11 cellular contexts compared by ENCODE assay signal in genomic region chr15:89828324-89829145, GRCh38. TPM values are rescaled to one million over a fixed set of nuclear protein-coding genes. Genes with fewer than 3 reads are reported as not detected.
DNase-seq lines count a peak whose midpoint lies in the region; ATAC-seq, FAIRE-seq and TF ChIP-seq lines count a peak whose summit lies in the region.
"Had no signal": no experiment of that assay in that cellular context is flagged by ENCODE, and none has a peak within 500 bp of the region (broad histone marks: within the 10 kb centered on the region; RNA-seq: fewer than 3 reads in every experiment).

No MANE protein-coding gene starts in this region.

- H3K27me3 ChIP-seq in PC-3 (ENCODE audit: low read length) (no peaks in the 10 kb centered on the region), fibroblast of lung (ENCODE audit: control insufficient read depth, insufficient read depth, low read length) (no peaks in the 10 kb centered on the region)
- no peaks in the 10 kb centered on the region for H3K27me3 ChIP-seq in naive thymus-derived CD4-positive, alpha-beta T cell (ENCODE audit: control insufficient read depth in 2 of 2, insufficient read depth in 2 of 2, low read length in 2 of 2)

- H3K4me3 ChIP-seq in A549, result no peak overlapping the region
- no peak overlapping the region for H3K4me3 ChIP-seq in PC-3 (ENCODE audit: low read length)
- no peak overlapping the region for H3K4me3 ChIP-seq in fibroblast of lung (replicated peaks in 1 of 4; ENCODE audit: control extremely low read depth in 1 of 4, insufficient read depth in 1 of 4, low read depth in 3 of 4, low read length in 4 of 4)
- no peak overlapping the region for H3K4me3 ChIP-seq in naive thymus-derived CD4-positive, alpha-beta T cell (ENCODE audit: low read length)

- DNase-seq in A549 (ENCODE audit: low read depth in 1 of 2, low spot score in 1 of 2), result peak in 1 of 2 experiments; percentile 32
- DNase-seq in PC-3, result no peak
- peak; percentile 81 to 82 for DNase-seq in fibroblast of lung (ENCODE audit: low read depth in 2 of 2)
- no peak for DNase-seq in naive thymus-derived CD4-positive, alpha-beta T cell
- DNase-seq in SKM-1 treated with dmso at 0.1 percent for 144 hours (lab: John Stamatoyannopoulos, UW; ENCODE audit: unreplicated experiment), result no peak
- DNase-seq in SW 1271 (lab: John Stamatoyannopoulos, UW), result no peak
- DNase-seq in GM19238 (ENCODE audit: insufficient read length, low spot score), result no peak
- DNase-seq: AML-193, OCI-M1 had no signal

- H3K4me3 Mint-ChIP-seq in naive thymus-derived CD4-positive, alpha-beta T cell, result no peak overlapping the region

- no peak overlapping the region for H3K27ac Mint-ChIP-seq in naive thymus-derived CD4-positive, alpha-beta T cell
- H3K27ac Mint-ChIP-seq: activated T-helper 2 cell treated with anti-CD3 and anti-CD28 coated beads, Interferon-gamma antibody, Interleukin-2, Interleukin-4, amounts not matched to agents 10 μg/mL and 5 μg/mL and 100 μg/mL, durations not matched to agents 14 hours and 24 hours and 36 hours had no signal

- no peak for TF ChIP-seq EP300 in A549 (IDR thresholded peaks at IDR 0.05)

- H2AFZ ChIP-seq in PC-3 (ENCODE audit: low read length) (no peak overlapping the region), fibroblast of lung (ENCODE audit: low read length) (peak overlapping the region; percentile 61)

- POLR2A ChIA-PET in A549 (lab: Yijun Ruan, JAX) (no interaction called here), PC-3 (lab: Charles Lee; ENCODE audit: unreplicated experiment) (no interaction called here)
- POLR2A ChIA-PET in naive thymus-derived CD4-positive, alpha-beta T cell (lab: Charles Lee), result no interaction called here

- no peak for FAIRE-seq in A549 (lab: Jason Lieb, UNC)

- peaks cover 0 to 6% (median 0%) of the 10 kb centered on the region in 5 donors for H3K27me3 Mint-ChIP-seq in naive thymus-derived CD4-positive, alpha-beta T cell

- H3K36me3 ChIP-seq in PC-3 (ENCODE audit: low read depth, low read length) (peaks cover 9% of the 10 kb centered on the region; the same call in 1 of the 2 replicates), fibroblast of lung (ENCODE audit: control insufficient read depth, insufficient read depth, low read length) (peaks cover 2% of the 10 kb centered on the region)
- peaks cover 0 to 13% (median 0%) of the 10 kb centered on the region in 3 experiments for H3K36me3 ChIP-seq in naive thymus-derived CD4-positive, alpha-beta T cell (ENCODE audit: control insufficient read depth in 2 of 3, insufficient read depth in 3 of 3, low read length in 3 of 3)

- peaks cover 0 to 11% (median 5%) of the 10 kb centered on the region in 5 donors for H3K36me3 Mint-ChIP-seq in naive thymus-derived CD4-positive, alpha-beta T cell

- TF ChIP-seq POLR2A in A549 (IDR thresholded peaks at IDR 0.05; ENCODE audit: low read length), result no peak

- H3K9ac ChIP-seq in PC-3 (ENCODE audit: low read length) (no peak overlapping the region), fibroblast of lung (ENCODE audit: insufficient read depth, low read length) (peak overlapping the region; percentile 20)

- BruUV-seq in PC-3 (replicated peaks; lab: Mats Ljungman, UMichigan), result no TSS peak

- 0 out of 2 replicates have a peak, but pooled peaks cover 8% of the 10 kb centered on the region for H3K79me2 ChIP-seq in PC-3 (ENCODE audit: low read length)
- H3K79me2 ChIP-seq in fibroblast of lung (ENCODE audit: control insufficient read depth, insufficient read depth, low read length), result no peaks in the 10 kb centered on the region

- TF ChIP-seq CTCF in A549 (IDR thresholded peaks at IDR 0.05), result no peak
- TF ChIP-seq CTCF in PC-3 (conservative IDR thresholded peaks at IDR 0.05; ENCODE audit: low read depth, low read length), result no peak
- peak in 1 of 2 donors; percentile 2 for TF ChIP-seq CTCF in fibroblast of lung (conservative IDR thresholded peaks at IDR 0.05 in 1 of 2, IDR thresholded peaks at IDR 0.05 in 1 of 2; ENCODE audit: low read depth in 1 of 2, low read length in 2 of 2)

- no peaks in the 10 kb centered on the region for H3F3A ChIP-seq in PC-3 (ENCODE audit: low read length, unreplicated experiment)

- H4K20me1 ChIP-seq in PC-3 (ENCODE audit: low read length), result no peaks in the 10 kb centered on the region
- H4K20me1 ChIP-seq in fibroblast of lung (ENCODE audit: control insufficient read depth, extremely low read depth, insufficient read depth, low read length), result no peaks in the 10 kb centered on the region

- H3K4me1 ChIP-seq in A549, result peaks cover 26% of the 10 kb centered on the region
- peaks cover 55% of the 10 kb centered on the region for H3K4me1 ChIP-seq in PC-3 (ENCODE audit: insufficient read depth, low read length)
- H3K4me1 ChIP-seq in fibroblast of lung (ENCODE audit: control insufficient read depth, extremely low read depth, insufficient read depth, low read length), result peaks cover 29% of the 10 kb centered on the region
- no peaks in the 10 kb centered on the region for H3K4me1 ChIP-seq in naive thymus-derived CD4-positive, alpha-beta T cell (ENCODE audit: control insufficient read depth in 2 of 2, insufficient read depth in 2 of 2, low read length in 2 of 2)

- no peaks in the 10 kb centered on the region for H3K9me2 ChIP-seq in PC-3 (replicated peaks; ENCODE audit: low read length)

- intact Hi-C loops in PC-3 (cut with micrococcal nuclease), result no loop called here
- intact Hi-C loops in naive thymus-derived CD4-positive, alpha-beta T cell (cut with micrococcal nuclease), result no loop called here

- WGBS in A549 (ENCODE audit: missing lambda C conversion rate), result 76% methylated on average over 16 of the region's 16 CpGs

- H3K9me3 ChIP-seq in A549, result no peaks in the 10 kb centered on the region
- no peaks in the 10 kb centered on the region for H3K9me3 ChIP-seq in PC-3 (ENCODE audit: low read length)
- H3K9me3 ChIP-seq in fibroblast of lung (ENCODE audit: control insufficient read depth, insufficient read depth, low read depth, low read length), result no peaks in the 10 kb centered on the region
- no peaks in the 10 kb centered on the region for H3K9me3 ChIP-seq in naive thymus-derived CD4-positive, alpha-beta T cell (ENCODE audit: control insufficient read depth in 2 of 3, low read length in 3 of 3)

- TF ChIP-seq RAD21 in A549 (conservative IDR thresholded peaks at IDR 0.05 in 1 of 2, IDR thresholded peaks at IDR 0.05 in 1 of 2), result no peak

- peak; percentile 42 to 65; a peak in 5 of 6 replicates for ATAC-seq in A549
- ATAC-seq in PC-3, result peak; percentile 45; the same call in 1 of the 2 replicates
- peak; percentile 53 for ATAC-seq in naive thymus-derived CD4-positive, alpha-beta T cell
- no peak for ATAC-seq in HG03139 (IDR thresholded peaks at IDR 0.05; ENCODE audit: unreplicated experiment)

- H3K4me2 ChIP-seq in A549, result no peak overlapping the region
- H3K4me2 ChIP-seq in PC-3 (ENCODE audit: low read length), result no peak overlapping the region
- H3K4me2 ChIP-seq in fibroblast of lung (ENCODE audit: extremely low read depth, insufficient read depth, low read length), result peak overlapping the region; percentile 39

- peaks cover 0 to 1% (median 0%) of the 10 kb centered on the region in 11 donors for H3K9me3 Mint-ChIP-seq in naive thymus-derived CD4-positive, alpha-beta T cell
- H3K9me3 Mint-ChIP-seq: activated T-helper 2 cell treated with anti-CD3 and anti-CD28 coated beads, Interferon-gamma antibody, Interleukin-2, Interleukin-4, amounts not matched to agents 10 μg/mL and 5 μg/mL and 100 μg/mL, durations not matched to agents 14 hours and 24 hours and 36 hours had no signal

- peak overlapping the region in 1 of 2 experiments; percentile 68; a peak in 3 of 6 replicates for H3K27ac ChIP-seq in A549
- H3K27ac ChIP-seq in PC-3 (ENCODE audit: low read length), result peak overlapping the region; percentile 67
- peak overlapping the region; percentile 86 for H3K27ac ChIP-seq in fibroblast of lung (ENCODE audit: insufficient read depth, low read length)
- H3K27ac ChIP-seq in naive thymus-derived CD4-positive, alpha-beta T cell (ENCODE audit: low read depth, low read length), result no peak overlapping the region

- peaks cover 0 to 16% (median 0%) of the 10 kb centered on the region in 7 donors for H3K4me1 Mint-ChIP-seq in naive thymus-derived CD4-positive, alpha-beta T cell

- CTCF ChIA-PET in A549 (lab: Yijun Ruan, JAX) (interaction anchor here (0.6 to 7.2 kb wide), 10 partner anchors 8 to 553 kb away, joined by 3 to 38 read pairs (median 3); partner anchors contain the start of gene ANPEP), PC-3 (lab: Charles Lee) (no interaction called here)
- CTCF ChIA-PET in naive thymus-derived CD4-positive, alpha-beta T cell (lab: Charles Lee), result no interaction called here

TF ChIP-seq in A549, 52 proteins besides CTCF, POLR2A, EP300 and RAD21 (continues in another document):
- TF ChIP-seq JUN (IDR thresholded peaks at IDR 0.05) (no peak), HOXA7 (CRISPR knock-in tag; IDR thresholded peaks at IDR 0.05) (no peak), HOXB13 (CRISPR knock-in tag; IDR thresholded peaks at IDR 0.05; ENCODE audit: low read depth) (no peak)

RNA-seq across cellular contexts. Expression of gene ANPEP, which starts 13.9 kb away (rescaled TPM):
- 3.8 and 5.3 TPM in 2 replicates for polyA plus RNA-seq in A549 (2011; rRNA removed)
- polyA plus RNA-seq in A549 (2012; cell fraction: cytosol; rRNA removed), result 1.9 and 2.5 TPM in 2 replicates
- polyA plus RNA-seq in A549 (2012; cell fraction: nucleus; rRNA removed), result 9.2 and 12.7 TPM in 2 replicates
- 9.3 to 12.5 TPM (median 9.9 TPM) in 3 replicates for polyA plus RNA-seq in A549 (2017; fragmentation: RNase III; extraction: RNeasy Plus Mini Kit Qiagen cat#74134 plus additional on column Dnase treatment)
- polyA minus RNA-seq in A549 (2011; rRNA and poly(A)+ RNA removed), result 5.9 and 6.5 TPM in 2 replicates
- total RNA-seq in PC-3 (2014; rRNA removed), result 113 and 133 TPM in 2 replicates
- 21.6 and 70.8 TPM in 2 replicates for total RNA-seq in fibroblast of lung
- 72.8 and 116 TPM in 2 replicates for polyA plus RNA-seq in fibroblast of lung
- polyA plus RNA-seq in fibroblast of lung (2012), result 144 and 173 TPM in 2 replicates
- polyA minus RNA-seq in fibroblast of lung (ENCODE audit: low replicate concordance), result 363 and 403 TPM in 2 replicates
- total RNA-seq in naive thymus-derived CD4-positive, alpha-beta T cell, result 100 to 1,000 TPM in 1 of 5 experiments, 10 to 100 TPM in 1, 1 to 10 TPM in 3; 1.9 to 123 (median 2.7) TPM
- under 1 TPM in 1 of 2 donors, not detected in 1; 0.12 TPM for polyA plus RNA-seq in naive thymus-derived CD4-positive, alpha-beta T cell

RNA-seq across cellular contexts. Expression of gene MESP2, which starts 52.4 kb away (rescaled TPM):
- polyA plus RNA-seq in A549 (2011; rRNA removed), result 0.22 and 0.24 TPM in 2 replicates
- polyA plus RNA-seq in A549 (2012; cell fraction: cytosol; rRNA removed), result 0.18 and 0.29 TPM in 2 replicates
- polyA plus RNA-seq in A549 (2012; cell fraction: nucleus; rRNA removed), result 0.16 and 0.54 TPM in 2 replicates
- polyA plus RNA-seq in A549 (2017; fragmentation: RNase III; extraction: RNeasy Plus Mini Kit Qiagen cat#74134 plus additional on column Dnase treatment), result 0.50 to 0.57 TPM (median 0.53 TPM) in 3 replicates
- not detected in 2 replicates for polyA minus RNA-seq in A549 (2011; rRNA and poly(A)+ RNA removed)
- total RNA-seq in PC-3 (2014; rRNA removed), result 1.1 and 1.3 TPM in 2 replicates
- 0.77 and 0.99 TPM in 2 replicates for total RNA-seq in fibroblast of lung
- polyA plus RNA-seq in fibroblast of lung, result 0.24 TPM in 1 of 2 replicates, not detected in the other
- polyA plus RNA-seq in fibroblast of lung (2012), result 0.16 and 0.33 TPM in 2 replicates
- not detected in 2 replicates for polyA minus RNA-seq in fibroblast of lung (ENCODE audit: low replicate concordance)
- not detected for total RNA-seq in naive thymus-derived CD4-positive, alpha-beta T cell
- polyA plus RNA-seq in naive thymus-derived CD4-positive, alpha-beta T cell, result not detected

Comparison
In these comparisons a context has a peak if more than half of its experiments do, and no peak if none do; other contexts are left out.
1. DNase-seq: peak in fibroblast of lung (2 of 2); none in PC-3 (single experiment), naive thymus-derived CD4-positive, alpha-beta T cell (0 of 9), SKM-1 treated with dmso at 0.1 percent for 144 hours (single experiment), SW 1271 (0 of 2) and GM19238 (single experiment).